ENCODE assay signal across 8 cellular contexts in genomic region chr11:46242462-46242960, GRCh38. TPM values are rescaled to one million over a fixed set of nuclear protein-coding genes. Genes with fewer than 3 reads are reported as not detected.
DNase-seq lines count a peak whose midpoint lies in the region; ATAC-seq and TF ChIP-seq lines count a peak whose summit lies in the region.

No MANE protein-coding gene starts in this region.

- H3K36me3 ChIP-seq in ES-I3 (ENCODE audit: insufficient read depth, low read length): no peaks in the 10 kb centered on the region
- no peaks in the 10 kb centered on the region for H3K36me3 ChIP-seq in Peyer's patch
- H3K36me3 ChIP-seq in esophagus muscularis mucosa: no peaks in the 10 kb centered on the region

- TF ChIP-seq CTCF in Peyer's patch (IDR thresholded peaks at IDR 0.05): no peak
- no peak for TF ChIP-seq CTCF in esophagus muscularis mucosa (IDR thresholded peaks at IDR 0.05)
- no peak for TF ChIP-seq CTCF in progenitor cell of endocrine pancreas (IDR thresholded peaks at IDR 0.05; ENCODE audit: unreplicated experiment)

- H3K27ac ChIP-seq in Peyer's patch: peak overlapping the region in 3 of 4 donors; percentile 63 to 74 (median 67)
- H3K27ac ChIP-seq in esophagus muscularis mucosa (replicated peaks in 1 of 4): peak overlapping the region; percentile 71 to 89 (median 82)

- TF ChIP-seq POLR2A in Peyer's patch (IDR thresholded peaks at IDR 0.05) (no peak), esophagus muscularis mucosa (IDR thresholded peaks at IDR 0.05; ENCODE audit: low read depth) (no peak)

- no peak for ATAC-seq in GM19023 (IDR thresholded peaks at IDR 0.05; ENCODE audit: unreplicated experiment)
- no peak for ATAC-seq in GM21529 (IDR thresholded peaks at IDR 0.05; ENCODE audit: unreplicated experiment)

- H3K4me1 ChIP-seq in ES-I3 (ENCODE audit: insufficient read depth, low read length) (peaks cover 18% of the 10 kb centered on the region), Peyer's patch (peaks cover 0 to 28% (median 10%) of the 10 kb centered on the region in 4 donors), esophagus muscularis mucosa (peaks cover 25 to 46% (median 39%) of the 10 kb centered on the region in 4 donors)

- WGBS in esophagus muscularis mucosa: 71% methylated on average over 5 of the region's 5 CpGs

- peak overlapping the region; percentile 72 for H3K9ac ChIP-seq in ES-I3 (ENCODE audit: low read depth, low read length)

- no peaks in the 10 kb centered on the region for H3K9me3 ChIP-seq in ES-I3 (ENCODE audit: control insufficient read depth, insufficient read depth, low read length)
- no peaks in the 10 kb centered on the region for H3K9me3 ChIP-seq in Peyer's patch
- no peaks in the 10 kb centered on the region for H3K9me3 ChIP-seq in esophagus muscularis mucosa

- H3K4me1 Mint-ChIP-seq in progenitor cell of endocrine pancreas (ENCODE audit: low read depth): peaks cover 26% of the 10 kb centered on the region

- peak overlapping the region in 2 of 4 donors; percentile 39 to 43 for H3K4me3 ChIP-seq in Peyer's patch
- H3K4me3 ChIP-seq in esophagus muscularis mucosa: peak overlapping the region; percentile 50 to 58 (median 53)

- peaks cover 19% of the 10 kb centered on the region for H3K27me3 Mint-ChIP-seq in progenitor cell of endocrine pancreas

- H3K9me3 Mint-ChIP-seq in progenitor cell of endocrine pancreas (ENCODE audit: low read depth): no peaks in the 10 kb centered on the region

- peak overlapping the region; percentile 99 for H3K27ac Mint-ChIP-seq in progenitor cell of endocrine pancreas

- peak overlapping the region; percentile 90 for H3K4me3 Mint-ChIP-seq in progenitor cell of endocrine pancreas (ENCODE audit: low read depth)

- intact Hi-C loops in esophagus muscularis mucosa (cut with DNase I): no loop called here

- no peak for DNase-seq in Peyer's patch
- no peak for DNase-seq in esophagus muscularis mucosa (ENCODE audit: extremely low spot score)
- no peak for DNase-seq in progenitor cell of endocrine pancreas (ENCODE audit: low spot score, unreplicated experiment)
- no peak for DNase-seq in stimulated activated CD8-positive, alpha-beta memory T cell treated with anti-CD3 and anti-CD28 coated beads, Interleukin-4, amount 100 ng/mL, for 48 hours
- no peak for DNase-seq in NCI-H1930 (lab: John Stamatoyannopoulos, UW)

- no peaks in the 10 kb centered on the region for H3K36me3 Mint-ChIP-seq in progenitor cell of endocrine pancreas (ENCODE audit: insufficient read depth)

- TF ChIP-seq EP300 in esophagus muscularis mucosa (IDR thresholded peaks at IDR 0.05): no peak

- H3K27me3 ChIP-seq in Peyer's patch: no peaks in the 10 kb centered on the region
- no peaks in the 10 kb centered on the region for H3K27me3 ChIP-seq in esophagus muscularis mucosa

RNA-seq across cellular contexts. Expression of gene CREB3L1, which starts 35.0 kb away (rescaled TPM):
- total RNA-seq in Peyer's patch: 10 to 100 TPM; 13.2 to 50.6 (median 30.3) TPM
- 1 to 10 TPM; 1.3 to 8.7 (median 3.7) TPM for total RNA-seq in esophagus muscularis mucosa
- 9.5 and 9.6 TPM in 2 replicates for total RNA-seq in progenitor cell of endocrine pancreas
